In genomic region chr1:246002725-246003441, GRCh38 we compare ENCODE assay signal across 8 cellular contexts.
DNase-seq lines count a peak whose midpoint lies in the region; ATAC-seq and TF ChIP-seq lines count a peak whose summit lies in the region.

No MANE protein-coding gene starts in this region.

- DNase-seq in CD4-positive, alpha-beta memory T cell: peak; percentile 68 to 77 (median 70)
- DNase-seq in LNCaP clone FGC (ENCODE audit: low read depth) (peak; percentile 75), RPMI7951 (ENCODE audit: low read depth) (peak; percentile 81), fibroblast of peridontal ligament (ENCODE audit: extremely low read depth) (peak; percentile 94)
- DNase-seq in activated T-cell treated with anti-CD3 and anti-CD28 coated beads, Interleukin-2, amount 50 U/mL, for 48 hours: peak; percentile 84 to 86
- peak; percentile 84 for DNase-seq in stimulated activated naive CD8-positive, alpha-beta T cell treated with anti-CD3 and anti-CD28 coated beads, Interleukin-15, Interleukin-2, amounts not matched to agents 100 U/mL and 50 U/mL, for 24 hours

- H3K4me3 ChIP-seq in CD4-positive, alpha-beta memory T cell (ENCODE audit: low read length in 2 of 2): no peak overlapping the region
- H3K4me3 ChIP-seq in LNCaP clone FGC (ENCODE audit: low read depth, low read length) (no peak overlapping the region), neural cell (ENCODE audit: low read length) (no peak overlapping the region)

- no peaks in the 10 kb centered on the region for H3K27me3 ChIP-seq in CD4-positive, alpha-beta memory T cell (ENCODE audit: insufficient read depth, low read length)
- no peaks in the 10 kb centered on the region for H3K27me3 ChIP-seq in neural cell (ENCODE audit: insufficient read depth, low read depth, low read length)

- no peak overlapping the region for H3K27ac Mint-ChIP-seq in CD4-positive, alpha-beta memory T cell

- no peaks in the 10 kb centered on the region for H3K9me2 ChIP-seq in neural cell (ENCODE audit: insufficient read depth, low read length)

- H3K27ac ChIP-seq in CD4-positive, alpha-beta memory T cell (ENCODE audit: low read depth, low read length): no peak overlapping the region
- H3K27ac ChIP-seq in neural cell (ENCODE audit: low read length): no peak overlapping the region

- no peaks in the 10 kb centered on the region for H3K9me3 ChIP-seq in CD4-positive, alpha-beta memory T cell (ENCODE audit: control insufficient read depth in 1 of 2, low read length in 2 of 2)
- no peaks in the 10 kb centered on the region for H3K9me3 ChIP-seq in neural cell (ENCODE audit: low read length)

- no peaks in the 10 kb centered on the region for H3F3A ChIP-seq in neural cell (ENCODE audit: insufficient read depth, low read length, poor library complexity, severe bottlenecking)

- ATAC-seq in GM21360 (IDR thresholded peaks at IDR 0.05; ENCODE audit: unreplicated experiment): peak; percentile 57
- ATAC-seq in stimulated activated naive CD8-positive, alpha-beta T cell treated with anti-CD3 and anti-CD28 coated beads, Interleukin-15, Interleukin-2, amounts not matched to agents 100 U/mL and 50 U/mL, for 24 hours: peak; percentile 65

- no peak overlapping the region for H3K4me2 ChIP-seq in neural cell (ENCODE audit: low read length)

- POLR2A ChIA-PET in CD4-positive, alpha-beta memory T cell (lab: Charles Lee; ENCODE audit: partially characterized antibody): interaction anchor here (0.9 kb wide), 1 partner anchor 114 kb away, joined by 3 read pairs; no protein-coding TSS in a partner anchor

- CTCF ChIA-PET in CD4-positive, alpha-beta memory T cell (lab: Charles Lee; ENCODE audit: partially characterized antibody): interaction anchor here (0.7 to 4.8 kb wide), 14 partner anchors 9 to 853 kb away, joined by 3 to 38 read pairs (median 4); partner anchors contain the start of gene KIF26B

- intact Hi-C loops in CD4-positive, alpha-beta memory T cell (cut with micrococcal nuclease): loop anchor here (1.0 to 10.0 kb wide), 2 partner anchors 114 to 1198 kb away; no protein-coding TSS in a partner anchor

- no peaks in the 10 kb centered on the region for H3K4me1 ChIP-seq in CD4-positive, alpha-beta memory T cell (ENCODE audit: insufficient read depth, low read length)

- peak; percentile 98 for TF ChIP-seq RAD21 in neural cell (conservative IDR thresholded peaks at IDR 0.05)

- peaks cover 0 to 7% of the 10 kb centered on the region in 2 donors for H3K36me3 Mint-ChIP-seq in CD4-positive, alpha-beta memory T cell

- no peaks in the 10 kb centered on the region for H3K36me3 ChIP-seq in CD4-positive, alpha-beta memory T cell (ENCODE audit: insufficient read depth, low read length)
- no peaks in the 10 kb centered on the region for H3K36me3 ChIP-seq in neural cell (ENCODE audit: insufficient read depth, low read length)

- no peaks in the 10 kb centered on the region for H3K79me2 ChIP-seq in neural cell (replicated peaks; ENCODE audit: insufficient read depth, low read length)

- H3K4me1 Mint-ChIP-seq in CD4-positive, alpha-beta memory T cell: no peaks in the 10 kb centered on the region

- no peak overlapping the region for H2AFZ ChIP-seq in neural cell (ENCODE audit: low read depth, low read length)

- H3K9me3 Mint-ChIP-seq in CD4-positive, alpha-beta memory T cell: peaks cover 0 to 4% (median 0%) of the 10 kb centered on the region in 8 donors

- no peak overlapping the region for H3K9ac ChIP-seq in neural cell (ENCODE audit: low read length)

- TF ChIP-seq CTCF in LNCaP clone FGC (IDR thresholded peaks at IDR 0.05; ENCODE audit: control insufficient read depth, extremely low read depth, insufficient read depth) (peak; percentile 93), neural cell (IDR thresholded peaks at IDR 0.05; ENCODE audit: poor library complexity, severe bottlenecking) (peak; percentile 94)

- H3K27me3 Mint-ChIP-seq in CD4-positive, alpha-beta memory T cell: no peaks in the 10 kb centered on the region

- H3K4me3 Mint-ChIP-seq in CD4-positive, alpha-beta memory T cell: no peak overlapping the region

- TF ChIP-seq EP300 in neural cell (conservative IDR thresholded peaks at IDR 0.05; ENCODE audit: poor library complexity, severe bottlenecking): no peak

- no peaks in the 10 kb centered on the region for H4K20me1 ChIP-seq in neural cell (ENCODE audit: insufficient read depth)

TF ChIP-seq in neural cell, 6 proteins besides CTCF, POLR2A, EP300 and RAD21:
- TF ChIP-seq EZH2 (IDR thresholded peaks at IDR 0.05; ENCODE audit: borderline replicate concordance, insufficient read depth, low read length, poor library complexity, severe bottlenecking) (no peak), MXI1 (conservative IDR thresholded peaks at IDR 0.05; ENCODE audit: poor library complexity, severe bottlenecking) (no peak), SMC3 (conservative IDR thresholded peaks at IDR 0.05; ENCODE audit: poor library complexity) (peak; percentile 98), POLR2AphosphoS5 (IDR thresholded peaks at IDR 0.05) (no peak), TAF1 (IDR thresholded peaks at IDR 0.05; ENCODE audit: low read depth) (no peak)
- TF ChIP-seq, protein P1, sequence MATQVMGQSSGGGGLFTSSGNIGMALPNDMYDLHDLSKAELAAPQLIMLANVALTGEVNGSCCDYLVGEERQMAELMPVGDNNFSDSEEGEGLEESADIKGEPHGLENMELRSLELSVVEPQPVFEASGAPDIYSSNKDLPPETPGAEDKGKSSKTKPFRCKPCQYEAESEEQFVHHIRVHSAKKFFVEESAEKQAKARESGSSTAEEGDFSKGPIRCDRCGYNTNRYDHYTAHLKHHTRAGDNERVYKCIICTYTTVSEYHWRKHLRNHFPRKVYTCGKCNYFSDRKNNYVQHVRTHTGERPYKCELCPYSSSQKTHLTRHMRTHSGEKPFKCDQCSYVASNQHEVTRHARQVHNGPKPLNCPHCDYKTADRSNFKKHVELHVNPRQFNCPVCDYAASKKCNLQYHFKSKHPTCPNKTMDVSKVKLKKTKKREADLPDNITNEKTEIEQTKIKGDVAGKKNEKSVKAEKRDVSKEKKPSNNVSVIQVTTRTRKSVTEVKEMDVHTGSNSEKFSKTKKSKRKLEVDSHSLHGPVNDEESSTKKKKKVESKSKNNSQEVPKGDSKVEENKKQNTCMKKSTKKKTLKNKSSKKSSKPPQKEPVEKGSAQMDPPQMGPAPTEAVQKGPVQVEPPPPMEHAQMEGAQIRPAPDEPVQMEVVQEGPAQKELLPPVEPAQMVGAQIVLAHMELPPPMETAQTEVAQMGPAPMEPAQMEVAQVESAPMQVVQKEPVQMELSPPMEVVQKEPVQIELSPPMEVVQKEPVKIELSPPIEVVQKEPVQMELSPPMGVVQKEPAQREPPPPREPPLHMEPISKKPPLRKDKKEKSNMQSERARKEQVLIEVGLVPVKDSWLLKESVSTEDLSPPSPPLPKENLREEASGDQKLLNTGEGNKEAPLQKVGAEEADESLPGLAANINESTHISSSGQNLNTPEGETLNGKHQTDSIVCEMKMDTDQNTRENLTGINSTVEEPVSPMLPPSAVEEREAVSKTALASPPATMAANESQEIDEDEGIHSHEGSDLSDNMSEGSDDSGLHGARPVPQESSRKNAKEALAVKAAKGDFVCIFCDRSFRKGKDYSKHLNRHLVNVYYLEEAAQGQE (IDR thresholded peaks at IDR 0.05; ENCODE audit: borderline replicate concordance): no peak
